Comparison of ENCODE assay signal across 11 cellular contexts in the genomic region with DNA sequence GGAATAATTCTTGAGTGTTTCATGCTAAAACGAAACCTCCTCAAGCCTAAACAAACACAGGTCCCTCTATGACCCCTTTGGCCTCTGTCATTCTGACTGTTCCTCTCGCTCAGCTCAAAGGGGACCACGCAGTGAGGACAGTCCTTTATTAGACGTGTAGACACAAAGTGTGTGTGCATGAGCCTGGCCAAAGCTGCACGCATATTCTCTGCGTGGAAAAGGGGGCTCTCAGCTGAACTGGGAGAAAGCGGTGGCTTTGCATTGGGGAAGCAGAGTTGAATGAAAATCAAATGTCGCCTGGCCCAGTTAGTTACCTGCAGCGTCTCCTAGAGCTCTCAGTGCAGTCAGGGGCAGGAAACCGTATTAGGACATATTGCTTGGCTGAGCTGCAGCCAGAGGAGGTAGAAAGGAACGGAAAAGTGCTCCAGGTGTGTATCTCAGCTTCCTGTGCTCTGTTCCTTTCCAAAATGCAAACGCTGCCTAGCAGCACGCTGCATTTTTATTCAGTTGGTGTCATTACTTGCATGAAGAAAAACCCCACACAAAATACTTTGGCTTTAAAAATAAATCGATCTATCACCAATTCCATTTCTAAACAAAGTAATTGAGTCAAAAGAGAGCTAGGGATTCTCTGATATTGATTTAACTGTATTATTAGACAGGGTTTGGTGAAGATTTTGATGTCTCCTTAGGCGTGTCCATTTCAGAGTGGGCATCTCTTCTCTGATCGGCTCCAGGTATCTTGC. TPM values are rescaled to one million over a fixed set of nuclear protein-coding genes. Genes with fewer than 3 reads are reported as not detected.
DNase-seq lines count a peak whose midpoint lies in the region; ATAC-seq and TF ChIP-seq lines count a peak whose summit lies in the region.
"Had no signal": no experiment of that assay in that cellular context is flagged by ENCODE, and none has a peak within 500 bp of the region (broad histone marks: within the 10 kb centered on the region; RNA-seq: fewer than 3 reads in every experiment).

No MANE protein-coding gene starts in this region.

- no peaks in the 10 kb centered on the region for H3F3A ChIP-seq in DOHH2 (ENCODE audit: control insufficient read depth, insufficient read depth)
- no peaks in the 10 kb centered on the region for H3F3A ChIP-seq in PC-9 (ENCODE audit: insufficient read depth, low read depth)

- WGBS in endodermal cell (ENCODE audit: insufficient coverage in 1 of 2, insufficient read length in 1 of 2), 2 experiments: 30 to 36% methylated on average over 14 to 16 of the region's 16 CpGs
- WGBS in trophoblast cell (ENCODE audit: extremely low coverage, insufficient coverage, insufficient read length): no CpG with 5 or more reads among the region's 16 CpGs

- H3K27ac Mint-ChIP-seq in endodermal cell: no peak overlapping the region

- H3K27me3 Mint-ChIP-seq in endodermal cell (ENCODE audit: insufficient read depth): peaks cover 93% of the 10 kb centered on the region

- H3K27ac ChIP-seq in DOHH2 (ENCODE audit: low read depth, low read length) (no peak overlapping the region), PC-9 (no peak overlapping the region), endodermal cell (ENCODE audit: low read depth, low read length) (no peak overlapping the region), trophoblast cell (ENCODE audit: low read depth, low read length) (peak overlapping the region; percentile 99)
- H3K27ac ChIP-seq: SK-N-MC had no signal

- peak overlapping the region; percentile 43 for H2BK120ac ChIP-seq in trophoblast cell (ENCODE audit: insufficient read depth, low read length, poor library complexity)

- H3K4me1 ChIP-seq in DOHH2 (ENCODE audit: control insufficient read depth, low read length): peaks cover 6% of the 10 kb centered on the region; the same call in 1 of the 2 replicates
- H3K4me1 ChIP-seq in PC-9 (replicated peaks; ENCODE audit: insufficient read depth): 0 out of 2 replicates have a peak, but pooled peaks cover 2% of the 10 kb centered on the region
- peaks cover 36% of the 10 kb centered on the region for H3K4me1 ChIP-seq in endodermal cell (ENCODE audit: control insufficient read depth, insufficient read depth, low read length)
- H3K4me1 ChIP-seq in trophoblast cell (ENCODE audit: control insufficient read depth in 1 of 2, insufficient read depth in 2 of 2, low read length in 2 of 2): peaks cover 37 to 45% of the 10 kb centered on the region in 2 experiments

- H2AK5ac ChIP-seq in trophoblast cell (ENCODE audit: low read length): no peak overlapping the region

- DNase-seq in PC-9: no peak
- peak; percentile 69 for DNase-seq in endodermal cell
- peak in 1 of 2 donors; percentile 18 for DNase-seq in trophoblast cell
- no peak for DNase-seq in AML-193 (lab: John Stamatoyannopoulos, UW)
- DNase-seq in foreskin fibroblast: no peak
- DNase-seq in cerebellar nuclear complex (lab: John Stamatoyannopoulos, UW): no peak
- DNase-seq: midbrain, NCI-H510A treated with DMSO at 0.1 percent for 48 hours had no signal

- H4K8ac ChIP-seq in trophoblast cell (ENCODE audit: low read depth, low read length): peak overlapping the region; percentile 45

- no peak for ATAC-seq in GM21515 (IDR thresholded peaks at IDR 0.05; ENCODE audit: unreplicated experiment)

- no peak overlapping the region for H3K4me3 ChIP-seq in DOHH2 (ENCODE audit: low read length)
- H3K4me3 ChIP-seq in PC-9: peak overlapping the region; percentile 5; the same call in 1 of the 2 replicates
- H3K4me3 ChIP-seq in endodermal cell (ENCODE audit: low read length): peak overlapping the region; percentile 74
- peak overlapping the region; percentile 63 for H3K4me3 ChIP-seq in trophoblast cell (ENCODE audit: low read depth, low read length)
- no peak overlapping the region for H3K4me3 ChIP-seq in foreskin fibroblast (ENCODE audit: low read depth in 1 of 2, low read length in 2 of 2)
- H3K4me3 ChIP-seq: SK-N-MC had no signal

- H4K20me1 ChIP-seq in DOHH2 (ENCODE audit: control insufficient read depth, insufficient read depth, low read depth, low read length): no peaks in the 10 kb centered on the region
- H4K20me1 ChIP-seq in PC-9 (ENCODE audit: insufficient read depth): no peaks in the 10 kb centered on the region

- H3K4me2 ChIP-seq in DOHH2 (ENCODE audit: low read length) (0 out of 2 replicates have a peak overlapping the region, but pooled peaks have one; percentile 18), PC-9 (peak overlapping the region; percentile 36), trophoblast cell (ENCODE audit: low read length) (peak overlapping the region; percentile 71)

- H4K91ac ChIP-seq in trophoblast cell (ENCODE audit: low read depth, low read length): peak overlapping the region; percentile 17

- peak overlapping the region; percentile 73 for H2BK5ac ChIP-seq in trophoblast cell (ENCODE audit: low read depth, low read length, poor library complexity)

- no peak overlapping the region for H2BK12ac ChIP-seq in trophoblast cell (ENCODE audit: low read length)

- POLR2A ChIA-PET in PC-9 (lab: Charles Lee; ENCODE audit: unreplicated experiment): no interaction called here

- H3K4me1 Mint-ChIP-seq in endodermal cell: peaks cover 76% of the 10 kb centered on the region

- H3K14ac ChIP-seq in trophoblast cell (ENCODE audit: low read length): peak overlapping the region; percentile 60

- peak overlapping the region; percentile 94 for H3K4ac ChIP-seq in trophoblast cell (ENCODE audit: low read depth, low read length)

- no peaks in the 10 kb centered on the region for H3K9me2 ChIP-seq in DOHH2 (replicated peaks; ENCODE audit: control insufficient read depth, low read length)
- no peaks in the 10 kb centered on the region for H3K9me2 ChIP-seq in PC-9 (ENCODE audit: insufficient read depth)

- no peaks in the 10 kb centered on the region for H3K9me3 Mint-ChIP-seq in endodermal cell

- H2AFZ ChIP-seq in PC-9 (no peak overlapping the region), trophoblast cell (ENCODE audit: insufficient read depth, low read length, poor library complexity) (no peak overlapping the region)

- H3K79me2 ChIP-seq in DOHH2 (ENCODE audit: control insufficient read depth, low read length): no peaks in the 10 kb centered on the region
- peaks cover 68% of the 10 kb centered on the region for H3K79me2 ChIP-seq in PC-9 (ENCODE audit: low read depth)
- peaks cover 73% of the 10 kb centered on the region for H3K79me2 ChIP-seq in trophoblast cell (ENCODE audit: control insufficient read depth, insufficient read depth, low read length, poor library complexity)

- peaks cover 84% of the 10 kb centered on the region for H3K79me1 ChIP-seq in trophoblast cell (ENCODE audit: low read length)

- H3K9me3 ChIP-seq in DOHH2 (ENCODE audit: control insufficient read depth, insufficient read depth, low read length) (no peaks in the 10 kb centered on the region), PC-9 (ENCODE audit: insufficient read depth, low read depth) (no peaks in the 10 kb centered on the region), endodermal cell (ENCODE audit: control insufficient read depth, low read length) (no peaks in the 10 kb centered on the region), trophoblast cell (ENCODE audit: insufficient read depth, low read depth, low read length) (no peaks in the 10 kb centered on the region)

- intact Hi-C loops in PC-9 (cut with micrococcal nuclease; ENCODE audit: unreplicated experiment): loop anchor here (10.0 kb wide), 1 partner anchor 485 kb away; no protein-coding TSS in a partner anchor

- H3K4me3 Mint-ChIP-seq in endodermal cell: peak overlapping the region; percentile 86

- peak overlapping the region; percentile 79 for H3K18ac ChIP-seq in trophoblast cell (ENCODE audit: low read length)

- no peaks in the 10 kb centered on the region for H3K36me3 ChIP-seq in DOHH2 (ENCODE audit: control insufficient read depth, low read length)
- peaks cover 14% of the 10 kb centered on the region; the same call in 1 of the 2 replicates for H3K36me3 ChIP-seq in PC-9 (ENCODE audit: low read depth)
- H3K36me3 ChIP-seq in endodermal cell (ENCODE audit: control insufficient read depth, insufficient read depth, low read length): peaks cover 43% of the 10 kb centered on the region
- H3K36me3 ChIP-seq in trophoblast cell (ENCODE audit: control insufficient read depth in 1 of 2, insufficient read depth in 2 of 2, low read length in 2 of 2): peaks cover 60 to 69% of the 10 kb centered on the region in 2 experiments

- H3K27me3 ChIP-seq in DOHH2 (ENCODE audit: control insufficient read depth, low read length): no peaks in the 10 kb centered on the region; the same call in 1 of the 2 replicates
- H3K27me3 ChIP-seq in PC-9 (ENCODE audit: insufficient read depth, low read depth): no peaks in the 10 kb centered on the region
- peaks cover 52% of the 10 kb centered on the region for H3K27me3 ChIP-seq in endodermal cell (ENCODE audit: control insufficient read depth, insufficient read depth, low read length, poor library complexity, severe bottlenecking)
- H3K27me3 ChIP-seq in trophoblast cell (ENCODE audit: insufficient read depth, low read length): no peaks in the 10 kb centered on the region

- no TSS peak for BruUV-seq in PC-9 (replicated peaks; lab: Mats Ljungman, UMichigan)

- H3K9ac ChIP-seq in endodermal cell (ENCODE audit: extremely low read depth, low read length, poor library complexity, severe bottlenecking) (no peak overlapping the region), trophoblast cell (ENCODE audit: low read length) (peak overlapping the region; percentile 60)

- H3K23ac ChIP-seq in trophoblast cell (ENCODE audit: low read length): peak overlapping the region; percentile 98

- H4K12ac ChIP-seq in trophoblast cell (ENCODE audit: low read depth, low read length): no peak overlapping the region

- CTCF ChIA-PET in PC-9 (lab: Charles Lee): no interaction called here

- no peak for TF ChIP-seq CTCF in DOHH2 (IDR thresholded peaks at IDR 0.05; ENCODE audit: low read depth, low read length, poor library complexity, severe bottlenecking)
- TF ChIP-seq CTCF in PC-9 (conservative IDR thresholded peaks at IDR 0.05): no peak
- no peak for TF ChIP-seq CTCF in endodermal cell (conservative IDR thresholded peaks at IDR 0.05)
- TF ChIP-seq CTCF in foreskin fibroblast (IDR thresholded peaks at IDR 0.05; ENCODE audit: low read depth, low read length): no peak

- peaks cover 80% of the 10 kb centered on the region for H3K36me3 Mint-ChIP-seq in endodermal cell (ENCODE audit: low read depth)

RNA-seq across cellular contexts. Expression of gene GATA3, which starts 4.9 kb away (rescaled TPM):
- total RNA-seq in PC-9 (2021): 41.2 and 43.6 TPM in 2 replicates
- total RNA-seq in endodermal cell: 100 to 1,000 TPM in 1 of 2 donors, 10 to 100 TPM in 1; 51.3 to 103 TPM
- polyA plus RNA-seq in endodermal cell (2013, experiment 1 of 2): 6.0 TPM
- polyA plus RNA-seq in endodermal cell (2013, experiment 2 of 2): 6.7 TPM
- 366 and 392 TPM in 2 replicates for polyA plus RNA-seq in trophoblast cell (2013)

Comparison
In these comparisons a context has a peak if more than half of its experiments do, and no peak if none do; other contexts are left out.
1. H3K4me2 ChIP-seq: peak in every context shown above with its lines; median percentile 71 in trophoblast cell; 36 in PC-9; 18 in DOHH2.
2. H3K4me3 ChIP-seq: peak in PC-9 (single experiment), endodermal cell (single experiment) and trophoblast cell (single experiment); none in DOHH2 (single experiment) and foreskin fibroblast (0 of 2).